17 cellular contexts compared by ENCODE assay signal in genomic region chr11:9804414-9804902, GRCh38.
DNase-seq lines count a peak whose midpoint lies in the region; ATAC-seq and TF ChIP-seq lines count a peak whose summit lies in the region.
"Had no signal": no experiment of that assay in that cellular context is flagged by ENCODE, and none has a peak within 500 bp of the region (broad histone marks: within the 10 kb centered on the region; RNA-seq: fewer than 3 reads in every experiment).

No MANE protein-coding gene starts in this region.

- no peak overlapping the region for H2AK5ac ChIP-seq in mesendoderm (ENCODE audit: low read length)

- H3K18ac ChIP-seq in mesendoderm (ENCODE audit: low read length): no peak overlapping the region

- H3K4me3 ChIP-seq in adipocyte (ENCODE audit: low read length) (no peak overlapping the region), mesendoderm (ENCODE audit: low read length) (no peak overlapping the region), skeletal muscle tissue (ENCODE audit: low read length in 3 of 3) (no peak overlapping the region)

- DNase-seq in Calu3 (no peak), adipocyte (ENCODE audit: low read depth) (no peak), mesendoderm (no peak), glutamatergic neuron (no peak), DMS79 treated with DMSO at 0.1 percent for 48 hours (lab: John Stamatoyannopoulos, UW) (no peak), C1 segment of cervical spinal cord (lab: John Stamatoyannopoulos, UW) (no peak)
- DNase-seq: activated CD4-positive, alpha-beta T cell treated with anti-CD3 and anti-CD28 coated beads, Interleukin-2, amount 10 ng/mL, durations not matched to agents 7 days and 5 days; caudate nucleus; foreskin melanocyte; left colon; NCI-H1417; NCI-H524; T-helper 17 cell had no signal

- H3K9ac ChIP-seq in adipocyte (ENCODE audit: low read length) (peak overlapping the region; percentile 78), mesendoderm (ENCODE audit: low read length) (no peak overlapping the region), skeletal muscle tissue (ENCODE audit: low read depth in 1 of 3, low read length in 3 of 3) (no peak overlapping the region)

- no peaks in the 10 kb centered on the region for H3K79me2 ChIP-seq in mesendoderm (ENCODE audit: control insufficient read depth, insufficient read depth, low read length)

- H3K4me1 ChIP-seq in adipocyte (ENCODE audit: control insufficient read depth, insufficient read depth, low read length) (peaks cover 49% of the 10 kb centered on the region), mesendoderm (ENCODE audit: control insufficient read depth, low read depth, low read length) (peaks cover 9% of the 10 kb centered on the region), skeletal muscle tissue (ENCODE audit: control insufficient read depth in 3 of 3, insufficient read depth in 3 of 3, low read length in 3 of 3) (peaks cover 8 to 16% (median 14%) of the 10 kb centered on the region in 3 donors)

- H3K36me3 ChIP-seq in adipocyte (ENCODE audit: control insufficient read depth, insufficient read depth, low read length, severe bottlenecking) (peaks cover 43% of the 10 kb centered on the region), mesendoderm (ENCODE audit: control insufficient read depth, insufficient read depth, low read length) (no peaks in the 10 kb centered on the region), skeletal muscle tissue (ENCODE audit: control insufficient read depth in 3 of 3, insufficient read depth in 3 of 3, low read length in 3 of 3) (peaks cover 10 to 25% (median 14%) of the 10 kb centered on the region in 3 donors)

- H3K27ac ChIP-seq in mesendoderm (ENCODE audit: low read depth, low read length): no peak overlapping the region
- H3K27ac ChIP-seq in skeletal muscle tissue (ENCODE audit: low read depth, low read length): peak overlapping the region; percentile 90
- H3K27ac ChIP-seq: neutrophil had no signal

- H4K8ac ChIP-seq in mesendoderm (ENCODE audit: low read depth, low read length): no peak overlapping the region

- no peak overlapping the region for H2BK120ac ChIP-seq in mesendoderm (ENCODE audit: low read depth, low read length)

- no peak overlapping the region for H2BK15ac ChIP-seq in mesendoderm (replicated peaks; ENCODE audit: low read depth)

- no CpG with 5 or more reads among the region's 2 CpGs for WGBS in mesendoderm (ENCODE audit: extremely low coverage, insufficient coverage, low lambda C conversion rate)

- H3K23ac ChIP-seq in mesendoderm (ENCODE audit: low read length): no peak overlapping the region

- peak overlapping the region; percentile 83 for H2BK5ac ChIP-seq in mesendoderm (ENCODE audit: low read length)

- no peaks in the 10 kb centered on the region for H3K27me3 ChIP-seq in adipocyte (replicated peaks; ENCODE audit: control insufficient read depth, insufficient read depth, low read length)
- no peaks in the 10 kb centered on the region for H3K27me3 ChIP-seq in mesendoderm (ENCODE audit: insufficient read depth, low read length, poor library complexity)
- H3K27me3 ChIP-seq in skeletal muscle tissue (ENCODE audit: control insufficient read depth in 3 of 3, insufficient read depth in 3 of 3, low read length in 3 of 3): no peaks in the 10 kb centered on the region
- H3K27me3 ChIP-seq: neutrophil had no signal

- H3K79me1 ChIP-seq in mesendoderm (ENCODE audit: low read length): no peaks in the 10 kb centered on the region

- H3K27me3 Mint-ChIP-seq in Calu3 (ENCODE audit: unreplicated experiment) (no peaks in the 10 kb centered on the region), glutamatergic neuron (ENCODE audit: unreplicated experiment) (no peaks in the 10 kb centered on the region)
- H3K27me3 Mint-ChIP-seq: activated CD4-positive, alpha-beta T cell treated with anti-CD3 and anti-CD28 coated beads, Interleukin-2, amount 10 ng/mL, durations not matched to agents 7 days and 5 days; activated T-helper 17 cell treated with anti-CD3 and anti-CD28 coated beads, Interleukin-2, amount 50 U/mL, for 72 hours; T-helper 17 cell had no signal

- no peak overlapping the region for H3K4ac ChIP-seq in mesendoderm (ENCODE audit: low read depth, low read length)

- intact Hi-C loops in Calu3 (cut with micrococcal nuclease; ENCODE audit: unreplicated experiment): no loop called here

- H3K4me1 Mint-ChIP-seq in Calu3 (ENCODE audit: low read depth, unreplicated experiment) (peaks cover 25% of the 10 kb centered on the region), glutamatergic neuron (ENCODE audit: low read depth, unreplicated experiment) (peaks cover 5% of the 10 kb centered on the region)
- H3K4me1 Mint-ChIP-seq: activated CD4-positive, alpha-beta T cell treated with anti-CD3 and anti-CD28 coated beads, Interleukin-2, amount 10 ng/mL, durations not matched to agents 7 days and 5 days; activated T-helper 17 cell treated with anti-CD3 and anti-CD28 coated beads, Interleukin-2, amount 50 U/mL, for 72 hours had no signal

- H3K36me3 Mint-ChIP-seq in Calu3 (ENCODE audit: insufficient read depth, unreplicated experiment) (no peaks in the 10 kb centered on the region), glutamatergic neuron (ENCODE audit: unreplicated experiment) (no peaks in the 10 kb centered on the region)

- no TSS peak for BruUV-seq in Calu3 (replicated peaks; lab: Mats Ljungman, UMichigan)

- H4K5ac ChIP-seq in mesendoderm (ENCODE audit: low read length): no peak overlapping the region

- CTCF ChIA-PET in Calu3 (lab: Charles Lee): interaction anchor here (0.7 kb wide), 1 partner anchor 229 kb away, joined by 3 read pairs; no protein-coding TSS in a partner anchor

- H3K9me3 Mint-ChIP-seq in Calu3 (ENCODE audit: low read depth, unreplicated experiment): no peaks in the 10 kb centered on the region
- H3K9me3 Mint-ChIP-seq in glutamatergic neuron (ENCODE audit: unreplicated experiment): no peaks in the 10 kb centered on the region
- H3K9me3 Mint-ChIP-seq: activated CD4-positive, alpha-beta T cell treated with anti-CD3 and anti-CD28 coated beads, Interleukin-2, amount 10 ng/mL, durations not matched to agents 7 days and 5 days; activated T-helper 17 cell treated with anti-CD3 and anti-CD28 coated beads, Interleukin-2, amount 50 U/mL, for 72 hours had no signal

- H3K4me2 ChIP-seq in mesendoderm (ENCODE audit: low read length): no peak overlapping the region

- ATAC-seq in GM18517 (IDR thresholded peaks at IDR 0.05; ENCODE audit: unreplicated experiment): no peak
- ATAC-seq: activated T-helper 17 cell treated with anti-CD3 and anti-CD28 coated beads, Interleukin-2, amount 50 U/mL, for 72 hours; left colon; T-helper 17 cell had no signal

- H3K27ac Mint-ChIP-seq in Calu3 (ENCODE audit: unreplicated experiment) (peak overlapping the region; percentile 22), glutamatergic neuron (ENCODE audit: unreplicated experiment) (no peak overlapping the region)
- H3K27ac Mint-ChIP-seq: activated CD4-positive, alpha-beta T cell treated with anti-CD3 and anti-CD28 coated beads, Interleukin-2, amount 10 ng/mL, durations not matched to agents 7 days and 5 days; activated T-helper 17 cell treated with anti-CD3 and anti-CD28 coated beads, Interleukin-2, amount 50 U/mL, for 72 hours; T-helper 17 cell had no signal

- H3K9me3 ChIP-seq in adipocyte (ENCODE audit: control insufficient read depth, low read length): no peaks in the 10 kb centered on the region
- H3K9me3 ChIP-seq in skeletal muscle tissue (ENCODE audit: control insufficient read depth in 3 of 3, low read length in 3 of 3): no peaks in the 10 kb centered on the region
- H3K9me3 ChIP-seq: neutrophil had no signal

- TF ChIP-seq CTCF in Calu3 (IDR thresholded peaks at IDR 0.05; ENCODE audit: unreplicated experiment) (no peak), glutamatergic neuron (IDR thresholded peaks at IDR 0.05; ENCODE audit: partially characterized antibody, unreplicated experiment) (no peak)

- peak overlapping the region; percentile 38 for H3K56ac ChIP-seq in mesendoderm (ENCODE audit: low read length)

- H3K4me3 Mint-ChIP-seq in Calu3 (ENCODE audit: low read depth, unreplicated experiment) (no peak overlapping the region), glutamatergic neuron (ENCODE audit: unreplicated experiment) (no peak overlapping the region)
- H3K4me3 Mint-ChIP-seq: activated CD4-positive, alpha-beta T cell treated with anti-CD3 and anti-CD28 coated beads, Interleukin-2, amount 10 ng/mL, durations not matched to agents 7 days and 5 days; activated T-helper 17 cell treated with anti-CD3 and anti-CD28 coated beads, Interleukin-2, amount 50 U/mL, for 72 hours; T-helper 17 cell had no signal
